In genomic region chr5:95816341-95816740, GRCh38 we compare ENCODE assay signal across 1 cellular context.
TF ChIP-seq lines count a peak whose summit lies in the region.

No MANE protein-coding gene starts in this region.

TF ChIP-seq in K562, 482 proteins besides CTCF, POLR2A, EP300 and RAD21:
- TF ChIP-seq POU5F1 (IDR thresholded peaks at IDR 0.05; ENCODE audit: borderline replicate concordance, low read depth, low read length, partially characterized antibody) (no peak), ZFP36 (IDR thresholded peaks at IDR 0.05; ENCODE audit: low read depth, low read length, partially characterized antibody) (no peak), XRCC4 (IDR thresholded peaks at IDR 0.05; ENCODE audit: extremely low read depth, insufficient read depth, insufficient read length) (no peak), ZFPM2 (CRISPR knock-in tag; IDR thresholded peaks at IDR 0.05) (no peak), NR4A1 (CRISPR knock-in tag; IDR thresholded peaks at IDR 0.05) (no peak), NR4A1 (tag; IDR thresholded peaks at IDR 0.05) (no peak), C11orf30 (IDR thresholded peaks at IDR 0.05; ENCODE audit: low read depth) (peak; percentile 52; the same call in 1 of the 2 replicates), MECOM (CRISPR knock-in tag; IDR thresholded peaks at IDR 0.05) (no peak), ZNF121 (CRISPR knock-in tag; conservative IDR thresholded peaks at IDR 0.05) (no peak), MAFF (IDR thresholded peaks at IDR 0.05; ENCODE audit: low read length) (0 out of 2 replicates have a peak, but pooled peaks have one; percentile 24), COPS2 (conservative IDR thresholded peaks at IDR 0.05) (no peak), TGIF2 (CRISPR knock-in tag; IDR thresholded peaks at IDR 0.05) (no peak), PHF20 (IDR thresholded peaks at IDR 0.05; ENCODE audit: partially characterized antibody) (no peak), VEZF1 (CRISPR knock-in tag; IDR thresholded peaks at IDR 0.05) (no peak), ZNF316 (IDR thresholded peaks at IDR 0.05) (peak; percentile 70; the same call in 1 of the 2 replicates), GATAD2B (IDR thresholded peaks at IDR 0.05; ENCODE audit: borderline replicate concordance) (no peak), MAFK (IDR thresholded peaks at IDR 0.05; ENCODE audit: low read length) (peak; percentile 46; the same call in 1 of the 2 replicates)
- TF ChIP-seq, protein P1, sequence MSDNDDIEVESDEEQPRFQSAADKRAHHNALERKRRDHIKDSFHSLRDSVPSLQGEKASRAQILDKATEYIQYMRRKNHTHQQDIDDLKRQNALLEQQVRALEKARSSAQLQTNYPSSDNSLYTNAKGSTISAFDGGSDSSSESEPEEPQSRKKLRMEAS (CRISPR knock-in tag; IDR thresholded peaks at IDR 0.05): no peak
